ENCODE assay signal across 8 cellular contexts in genomic region chr20:17966432-17967312, GRCh38. TPM values are rescaled to one million over a fixed set of nuclear protein-coding genes. Genes with fewer than 3 reads are reported as not detected.
DNase-seq lines count a peak whose midpoint lies in the region; ATAC-seq, FAIRE-seq and TF ChIP-seq lines count a peak whose summit lies in the region.

No MANE protein-coding gene starts in this region.

- POLR2A ChIA-PET in RWPE1 (lab: Yijun Ruan, JAX; ENCODE audit: low non-redundant PET), result interaction anchor here (0.5 to 0.6 kb wide), 3 partner anchors 7 to 431 kb away, joined by 3 to 5 read pairs (median 4); no protein-coding TSS in a partner anchor

- peak overlapping the region; percentile 62 for H3K27ac ChIP-seq in RWPE1

- no peaks in the 10 kb centered on the region for H3K9me3 Mint-ChIP-seq in effector memory CD8-positive, alpha-beta T cell
- H3K9me3 Mint-ChIP-seq in natural killer cell treated with Interleukin-12 subunit alpha and Interleukin-12 subunit beta and Interleukin-15 and Interleukin-18, amount 100 ng/mL, for 72 hours, result no peaks in the 10 kb centered on the region

- ATAC-seq in effector memory CD8-positive, alpha-beta T cell (replicated peaks), result peak; percentile 21
- ATAC-seq in natural killer cell treated with Interleukin-12 subunit alpha and Interleukin-12 subunit beta and Interleukin-15 and Interleukin-18, amount 100 ng/mL, for 72 hours, result no peak
- ATAC-seq in GM19023 (IDR thresholded peaks at IDR 0.05; ENCODE audit: unreplicated experiment) (no peak), HG03025 (IDR thresholded peaks at IDR 0.05; ENCODE audit: low FRiP score, unreplicated experiment) (no peak), HG02623 (IDR thresholded peaks at IDR 0.05; ENCODE audit: unreplicated experiment) (no peak)

- H3K4me3 Mint-ChIP-seq in effector memory CD8-positive, alpha-beta T cell, result peak overlapping the region; percentile 94 to 98
- peak overlapping the region; percentile 98 for H3K4me3 Mint-ChIP-seq in natural killer cell treated with Interleukin-12 subunit alpha and Interleukin-12 subunit beta and Interleukin-15 and Interleukin-18, amount 100 ng/mL, for 72 hours

- peak overlapping the region; percentile 95 for H3K27ac Mint-ChIP-seq in effector memory CD8-positive, alpha-beta T cell
- H3K27ac Mint-ChIP-seq in natural killer cell treated with Interleukin-12 subunit alpha and Interleukin-12 subunit beta and Interleukin-15 and Interleukin-18, amount 100 ng/mL, for 72 hours, result peak overlapping the region; percentile 97 to 99

- CTCF ChIA-PET in RWPE1 (lab: Yijun Ruan, JAX), result interaction anchor here (0.6 to 3.2 kb wide), 3 partner anchors 12 to 30 kb away, joined by 3 to 12 read pairs (median 4); no protein-coding TSS in a partner anchor

- peak; percentile 87 for FAIRE-seq in GM19239 (lab: Jason Lieb, UNC)

- H3K4me1 Mint-ChIP-seq in effector memory CD8-positive, alpha-beta T cell (ENCODE audit: low read depth in 2 of 2), result peaks cover 65 to 75% of the 10 kb centered on the region in 2 donors
- peaks cover 63 to 74% of the 10 kb centered on the region in 2 donors for H3K4me1 Mint-ChIP-seq in natural killer cell treated with Interleukin-12 subunit alpha and Interleukin-12 subunit beta and Interleukin-15 and Interleukin-18, amount 100 ng/mL, for 72 hours (ENCODE audit: low read depth in 2 of 2)

- DNase-seq in AG08396 (ENCODE audit: low spot score) (peak; percentile 32), GM19239 (ENCODE audit: insufficient read length, low spot score) (no peak), RWPE1 (ENCODE audit: low spot score) (no peak)
- DNase-seq in effector memory CD8-positive, alpha-beta T cell, result peak in 1 of 3 experiments; percentile 3
- DNase-seq in natural killer cell treated with Interleukin-12 subunit alpha and Interleukin-12 subunit beta and Interleukin-15 and Interleukin-18, amount 100 ng/mL, for 72 hours (ENCODE audit: low spot score), result no peak

- TF ChIP-seq CTCF in RWPE1 (conservative IDR thresholded peaks at IDR 0.05; ENCODE audit: low read depth), result no peak; the same call in 1 of the 2 replicates

- H3K36me3 Mint-ChIP-seq in effector memory CD8-positive, alpha-beta T cell (ENCODE audit: insufficient read depth), result peaks cover 41% of the 10 kb centered on the region
- peaks cover 32% of the 10 kb centered on the region for H3K36me3 Mint-ChIP-seq in natural killer cell treated with Interleukin-12 subunit alpha and Interleukin-12 subunit beta and Interleukin-15 and Interleukin-18, amount 100 ng/mL, for 72 hours

- H3K27me3 Mint-ChIP-seq in effector memory CD8-positive, alpha-beta T cell, result no peaks in the 10 kb centered on the region
- no peaks in the 10 kb centered on the region for H3K27me3 Mint-ChIP-seq in natural killer cell treated with Interleukin-12 subunit alpha and Interleukin-12 subunit beta and Interleukin-15 and Interleukin-18, amount 100 ng/mL, for 72 hours

RNA-seq across cellular contexts. Expression of gene SNX5, which starts 1.9 kb away (rescaled TPM):
- total RNA-seq in natural killer cell treated with Interleukin-12 subunit alpha and Interleukin-12 subunit beta and Interleukin-15 and Interleukin-18, amount 100 ng/mL, for 72 hours, result 100 to 1,000 TPM; 114 to 255 TPM

RNA-seq across cellular contexts. Expression of gene MGME1, which starts 2.1 kb away (rescaled TPM):
- 10 to 100 TPM; 20.2 to 30.3 TPM for total RNA-seq in natural killer cell treated with Interleukin-12 subunit alpha and Interleukin-12 subunit beta and Interleukin-15 and Interleukin-18, amount 100 ng/mL, for 72 hours
